ENCODE assay signal across 12 cellular contexts in genomic region chr12:9867531-9867930, GRCh38. TPM values are rescaled to one million over a fixed set of nuclear protein-coding genes. Genes with fewer than 3 reads are reported as not detected.
DNase-seq lines count a peak whose midpoint lies in the region; ATAC-seq and TF ChIP-seq lines count a peak whose summit lies in the region.
"Had no signal": no experiment of that assay in that cellular context is flagged by ENCODE, and none has a peak within 500 bp of the region (broad histone marks: within the 10 kb centered on the region; RNA-seq: fewer than 3 reads in every experiment).

No MANE protein-coding gene starts in this region.

- H3K27ac ChIP-seq in colonic mucosa = peak overlapping the region; percentile 50
- H3K27ac ChIP-seq: epithelial cell of prostate had no signal

- DNase-seq in CD14-positive monocyte (ENCODE audit: low spot score) (no peak), colonic mucosa (no peak), endothelial cell (ENCODE audit: low spot score) (no peak)
- peak; percentile 15 for DNase-seq in Jurkat, Clone E6-1 (ENCODE audit: low read depth, low spot score)
- no peak for DNase-seq in natural killer cell treated with Interleukin-12 subunit alpha and Interleukin-12 subunit beta and Interleukin-15 and Interleukin-18, amount 100 ng/mL, for 72 hours (ENCODE audit: low spot score)
- DNase-seq: NCI-H187 had no signal

- no peak for TF ChIP-seq CTCF in CD14-positive monocyte (IDR thresholded peaks at IDR 0.05)
- TF ChIP-seq CTCF in colonic mucosa (IDR thresholded peaks at IDR 0.05) = no peak
- TF ChIP-seq CTCF in endothelial cell (IDR thresholded peaks at IDR 0.05; ENCODE audit: unreplicated experiment) = no peak

- H3K36me3 ChIP-seq in colonic mucosa = no peaks in the 10 kb centered on the region

- peak overlapping the region; percentile 20 to 91 (median 71) for H3K27ac Mint-ChIP-seq in CD14-positive monocyte
- peak overlapping the region; percentile 96 to 100 for H3K27ac Mint-ChIP-seq in natural killer cell treated with Interleukin-12 subunit alpha and Interleukin-12 subunit beta and Interleukin-15 and Interleukin-18, amount 100 ng/mL, for 72 hours
- no peak overlapping the region for H3K27ac Mint-ChIP-seq in endothelial cell (ENCODE audit: unreplicated experiment)
- H3K27ac Mint-ChIP-seq: nephron had no signal

- peak overlapping the region; percentile 81 to 85 for H3K4me3 Mint-ChIP-seq in CD14-positive monocyte
- peak overlapping the region; percentile 92 for H3K4me3 Mint-ChIP-seq in natural killer cell treated with Interleukin-12 subunit alpha and Interleukin-12 subunit beta and Interleukin-15 and Interleukin-18, amount 100 ng/mL, for 72 hours
- H3K4me3 Mint-ChIP-seq in endothelial cell (ENCODE audit: unreplicated experiment) = no peak overlapping the region
- H3K4me3 Mint-ChIP-seq: nephron had no signal

- peak overlapping the region; percentile 70 for H3K4me3 ChIP-seq in Jurkat, Clone E6-1 (ENCODE audit: low read length)
- H3K4me3 ChIP-seq in colonic mucosa = peak overlapping the region; percentile 23

- no peaks in the 10 kb centered on the region for H3K4me1 ChIP-seq in colonic mucosa

- ATAC-seq in natural killer cell treated with Interleukin-12 subunit alpha and Interleukin-12 subunit beta and Interleukin-15 and Interleukin-18, amount 100 ng/mL, for 72 hours = no peak
- ATAC-seq in GM21786 (IDR thresholded peaks at IDR 0.05; ENCODE audit: unreplicated experiment) (no peak), HG03039 (IDR thresholded peaks at IDR 0.05; ENCODE audit: unreplicated experiment) (no peak), GM18511 (IDR thresholded peaks at IDR 0.05; ENCODE audit: unreplicated experiment) (no peak)
- ATAC-seq: SK-N-SH treated with all-trans-retinoic acid at 6 μM for 48 hours had no signal

- H3K9ac ChIP-seq in colonic mucosa (ENCODE audit: low read depth in 2 of 2, low read length in 2 of 2) = no peak overlapping the region

- H3K27me3 ChIP-seq in colonic mucosa = no peaks in the 10 kb centered on the region

- no peaks in the 10 kb centered on the region for H3K9me3 ChIP-seq in colonic mucosa

- H3K4me1 Mint-ChIP-seq in CD14-positive monocyte (peaks cover 39% of the 10 kb centered on the region), endothelial cell (ENCODE audit: unreplicated experiment) (peaks cover 6% of the 10 kb centered on the region)
- H3K4me1 Mint-ChIP-seq in natural killer cell treated with Interleukin-12 subunit alpha and Interleukin-12 subunit beta and Interleukin-15 and Interleukin-18, amount 100 ng/mL, for 72 hours (ENCODE audit: low read depth in 2 of 2) = peaks cover 50 to 57% of the 10 kb centered on the region in 2 donors

- intact Hi-C loops in CD14-positive monocyte (cut with micrococcal nuclease) = loop anchor here in 1 of 2 donors (10.0 kb wide), 2 partner anchors 77 to 347 kb away; partner anchors contain the start of gene GABARAPL1
- intact Hi-C loops in colonic mucosa (cut with DNase I) = no loop called here

- peaks cover 15 to 22% (median 16%) of the 10 kb centered on the region in 7 donors for H3K9me3 Mint-ChIP-seq in CD14-positive monocyte
- peaks cover 3% of the 10 kb centered on the region for H3K9me3 Mint-ChIP-seq in natural killer cell treated with Interleukin-12 subunit alpha and Interleukin-12 subunit beta and Interleukin-15 and Interleukin-18, amount 100 ng/mL, for 72 hours
- no peaks in the 10 kb centered on the region for H3K9me3 Mint-ChIP-seq in endothelial cell (ENCODE audit: unreplicated experiment)

- H3K27me3 Mint-ChIP-seq in CD14-positive monocyte (ENCODE audit: low read depth in 3 of 3) (no peaks in the 10 kb centered on the region), endothelial cell (ENCODE audit: unreplicated experiment) (no peaks in the 10 kb centered on the region)
- H3K27me3 Mint-ChIP-seq in natural killer cell treated with Interleukin-12 subunit alpha and Interleukin-12 subunit beta and Interleukin-15 and Interleukin-18, amount 100 ng/mL, for 72 hours = no peaks in the 10 kb centered on the region

- peaks cover 24 to 25% of the 10 kb centered on the region in 2 donors for H3K36me3 Mint-ChIP-seq in CD14-positive monocyte
- peaks cover 42% of the 10 kb centered on the region for H3K36me3 Mint-ChIP-seq in natural killer cell treated with Interleukin-12 subunit alpha and Interleukin-12 subunit beta and Interleukin-15 and Interleukin-18, amount 100 ng/mL, for 72 hours
- no peaks in the 10 kb centered on the region for H3K36me3 Mint-ChIP-seq in endothelial cell (ENCODE audit: low read depth, unreplicated experiment)

RNA-seq across cellular contexts. Expression of gene CLEC2B, which starts 1.6 kb away (rescaled TPM):
- 10 to 100 TPM; 52.1 to 59.4 TPM for polyA plus RNA-seq in CD14-positive monocyte
- 35.1 TPM for polyA plus RNA-seq in Jurkat, Clone E6-1 (2012; ENCODE audit: insufficient read depth, insufficient read length)
- total RNA-seq in colonic mucosa = 1 to 10 TPM; 1.7 to 6.7 TPM
- total RNA-seq in natural killer cell treated with Interleukin-12 subunit alpha and Interleukin-12 subunit beta and Interleukin-15 and Interleukin-18, amount 100 ng/mL, for 72 hours = 10 to 100 TPM; 26.7 to 70.3 TPM
- total RNA-seq in endothelial cell (ENCODE audit: unreplicated experiment) = not detected

RNA-seq across cellular contexts. Expression of gene KLRF2, which starts 13.8 kb away (rescaled TPM):
- not detected for polyA plus RNA-seq in CD14-positive monocyte
- polyA plus RNA-seq in Jurkat, Clone E6-1 (2012; ENCODE audit: insufficient read depth, insufficient read length) = not detected
- not detected for total RNA-seq in colonic mucosa
- not detected for total RNA-seq in natural killer cell treated with Interleukin-12 subunit alpha and Interleukin-12 subunit beta and Interleukin-15 and Interleukin-18, amount 100 ng/mL, for 72 hours
- total RNA-seq in endothelial cell (ENCODE audit: unreplicated experiment) = not detected

RNA-seq across cellular contexts. Expression of gene KLRF1, which starts 40.2 kb away (rescaled TPM):
- polyA plus RNA-seq in CD14-positive monocyte = 1 to 10 TPM; 1.0 to 2.2 TPM
- not detected for polyA plus RNA-seq in Jurkat, Clone E6-1 (2012; ENCODE audit: insufficient read depth, insufficient read length)
- total RNA-seq in colonic mucosa (under 1 TPM; 0.40 to 0.61 TPM), endothelial cell (ENCODE audit: unreplicated experiment) (not detected)
- 1 to 10 TPM; 1.7 to 2.1 TPM for total RNA-seq in natural killer cell treated with Interleukin-12 subunit alpha and Interleukin-12 subunit beta and Interleukin-15 and Interleukin-18, amount 100 ng/mL, for 72 hours
